Comparison of ENCODE assay signal across 30 cellular contexts in the genomic region with DNA sequence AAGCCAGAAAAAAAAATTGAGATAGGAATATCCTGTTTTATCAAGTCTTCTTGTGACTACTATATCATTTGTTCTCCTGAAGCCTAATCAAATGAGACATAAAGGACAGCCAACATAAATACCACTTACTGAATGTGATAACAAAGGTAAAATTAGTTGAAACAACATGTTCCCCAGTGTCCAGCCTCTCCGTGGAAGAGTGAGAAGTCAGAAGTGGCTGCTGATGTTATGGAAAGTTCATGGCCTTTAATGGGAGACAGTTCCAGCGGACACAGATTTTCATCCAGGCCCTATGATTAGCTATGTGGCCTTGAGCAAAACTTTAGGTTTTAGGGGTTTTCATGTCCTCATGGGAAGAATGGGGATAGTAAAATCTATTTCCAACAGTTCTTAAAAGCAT.
"Had no signal": no experiment of that assay in that cellular context is flagged by ENCODE, and none has a peak within 500 bp of the region (broad histone marks: within the 10 kb centered on the region; RNA-seq: fewer than 3 reads in every experiment).

No MANE protein-coding gene starts in this region.

- H3K27ac ChIP-seq: adrenal gland, body of pancreas, esophagus muscularis mucosa, gastroesophageal sphincter had no signal

- ATAC-seq: activated CD4-positive, alpha-beta T cell treated with anti-CD3 and anti-CD28 coated beads for 36 hours; activated CD8-positive, alpha-beta memory T cell treated with anti-CD3 and anti-CD28 coated beads, Interleukin-2, amount 10 ng/mL, durations not matched to agents 7 days and 5 days; activated CD8-positive, alpha-beta T cell treated with anti-CD3 and anti-CD28 coated beads, Interleukin-2, amount 10 ng/mL, durations not matched to agents 7 days and 5 days; activated naive CD8-positive, alpha-beta T cell treated with anti-CD3 and anti-CD28 coated beads, Interleukin-2, amount 50 U/mL, for 24 hours; body of pancreas; effector memory CD8-positive, alpha-beta T cell; gastroesophageal sphincter; T-helper 17 cell had no signal

- H3K36me3 ChIP-seq: adrenal gland, esophagus muscularis mucosa, gastroesophageal sphincter had no signal

- H3K27me3 ChIP-seq: adrenal gland, body of pancreas, esophagus muscularis mucosa, gastroesophageal sphincter had no signal

- H3K4me1 ChIP-seq: adrenal gland, body of pancreas, esophagus muscularis mucosa, gastroesophageal sphincter had no signal

- H3K9me3 ChIP-seq: adrenal gland, body of pancreas, esophagus muscularis mucosa, gastroesophageal sphincter had no signal

- DNase-seq: activated CD4-positive, alpha-beta memory T cell treated with anti-CD3 and anti-CD28 coated beads for 36 hours; activated CD4-positive, alpha-beta T cell treated with anti-CD3 and anti-CD28 coated beads for 36 hours; activated CD4-positive, alpha-beta T cell treated with anti-CD3 and anti-CD28 coated beads, Interleukin-2, amount 10 ng/mL, durations not matched to agents 24 days and 14 days; activated CD4-positive, CD25-positive, alpha-beta regulatory T cell; activated CD4-positive, CD25-positive, alpha-beta regulatory T cell treated with anti-CD3 and anti-CD28 coated beads, Interleukin-2, amount 50 U/mL, for 72 hours; activated CD8-positive, alpha-beta memory T cell treated with anti-CD3 and anti-CD28 coated beads, Interleukin-2, amount 10 ng/mL, durations not matched to agents 7 days and 5 days; activated CD8-positive, alpha-beta memory T cell treated with anti-CD3 and anti-CD28 coated beads, Interleukin-2, amount 50 U/mL, for 4 hours; activated CD8-positive, alpha-beta T cell treated with anti-CD3 and anti-CD28 coated beads, Interleukin-2, amount 10 ng/mL, durations not matched to agents 7 days and 5 days; activated effector memory CD4-positive, alpha-beta T cell treated with anti-CD3 and anti-CD28 coated beads, Interleukin-2, amount 50 U/mL, for 16 hours; activated naive CD4-positive, alpha-beta T cell treated with anti-CD3 and anti-CD28 coated beads for 36 hours; activated naive CD8-positive, alpha-beta T cell treated with anti-CD3 and anti-CD28 coated beads for 36 hours; activated naive CD8-positive, alpha-beta T cell treated with anti-CD3 and anti-CD28 coated beads, Interleukin-2, amount 50 U/mL, for 24 hours; activated T-cell treated with anti-CD3 and anti-CD28 coated beads, Interleukin-2, amount 50 U/mL, for 1 hour; activated T-cell treated with anti-CD3 and anti-CD28 coated beads, Interleukin-2, amount 50 U/mL, for 48 hours; adrenal gland; amygdala; aorta; body of pancreas; caudate nucleus; cortex of kidney; dermis blood vessel endothelial cell; effector CD4-positive, alpha-beta T cell; effector memory CD8-positive, alpha-beta T cell; erythroblast; foreskin melanocyte; T-helper 1 cell; T-helper 17 cell; T1000 had no signal

- H3K4me3 ChIP-seq: adrenal gland, body of pancreas, esophagus muscularis mucosa, gastroesophageal sphincter had no signal
